ENCODE assay signal across 3 cellular contexts in genomic region chr17:27070836-27071235, GRCh38.
TF ChIP-seq lines count a peak whose summit lies in the region.

No MANE protein-coding gene starts in this region.

TF ChIP-seq in SK-N-SH, 30 proteins besides CTCF, POLR2A, EP300 and RAD21 (continued from another document):
- TF ChIP-seq NRF1 (IDR thresholded peaks at IDR 0.05; ENCODE audit: low read depth, low read length), result no peak
- TF ChIP-seq FOSL2 (IDR thresholded peaks at IDR 0.05; ENCODE audit: borderline replicate concordance, low read depth), result no peak
- no peak for TF ChIP-seq MXI1 (IDR thresholded peaks at IDR 0.05; ENCODE audit: low read depth, low read length)
- no peak for TF ChIP-seq SMC3 (IDR thresholded peaks at IDR 0.05; ENCODE audit: low read depth, low read length)
- TF ChIP-seq REST (IDR thresholded peaks at IDR 0.05; ENCODE audit: low read depth, low read length), result no peak
- TF ChIP-seq JUND (IDR thresholded peaks at IDR 0.05), result no peak
- no peak for TF ChIP-seq SIN3A (IDR thresholded peaks at IDR 0.05; ENCODE audit: borderline replicate concordance, low read depth, low read length)

TF ChIP-seq in SK-N-SH treated with all-trans-retinoic acid at 6 μM for 48 hours, 23 proteins besides CTCF, POLR2A, EP300 and RAD21 (continued from another document):
- TF ChIP-seq TCF4 (CRISPR knock-in tag; IDR thresholded peaks at IDR 0.05; ENCODE audit: borderline replicate concordance) (no peak), ARNTL (CRISPR knock-in tag; IDR thresholded peaks at IDR 0.05; ENCODE audit: borderline replicate concordance, low read depth) (no peak), ZNF565 (CRISPR knock-in tag; conservative IDR thresholded peaks at IDR 0.05; ENCODE audit: low read depth) (no peak), ISL1 (CRISPR knock-in tag; IDR thresholded peaks at IDR 0.05) (no peak), TOX (CRISPR knock-in tag; IDR thresholded peaks at IDR 0.05; ENCODE audit: borderline replicate concordance) (no peak), ESRRG (CRISPR knock-in tag; IDR thresholded peaks at IDR 0.05) (no peak), RARB (CRISPR knock-in tag; IDR thresholded peaks at IDR 0.05) (no peak), SNAI2 (CRISPR knock-in tag; IDR thresholded peaks at IDR 0.05) (no peak)

TF ChIP-seq in K562, 482 proteins besides CTCF, POLR2A, EP300 and RAD21 (continued from another document):
- no peak for TF ChIP-seq NKRF (IDR thresholded peaks at IDR 0.05; ENCODE audit: borderline replicate concordance)
